In the genomic region with DNA sequence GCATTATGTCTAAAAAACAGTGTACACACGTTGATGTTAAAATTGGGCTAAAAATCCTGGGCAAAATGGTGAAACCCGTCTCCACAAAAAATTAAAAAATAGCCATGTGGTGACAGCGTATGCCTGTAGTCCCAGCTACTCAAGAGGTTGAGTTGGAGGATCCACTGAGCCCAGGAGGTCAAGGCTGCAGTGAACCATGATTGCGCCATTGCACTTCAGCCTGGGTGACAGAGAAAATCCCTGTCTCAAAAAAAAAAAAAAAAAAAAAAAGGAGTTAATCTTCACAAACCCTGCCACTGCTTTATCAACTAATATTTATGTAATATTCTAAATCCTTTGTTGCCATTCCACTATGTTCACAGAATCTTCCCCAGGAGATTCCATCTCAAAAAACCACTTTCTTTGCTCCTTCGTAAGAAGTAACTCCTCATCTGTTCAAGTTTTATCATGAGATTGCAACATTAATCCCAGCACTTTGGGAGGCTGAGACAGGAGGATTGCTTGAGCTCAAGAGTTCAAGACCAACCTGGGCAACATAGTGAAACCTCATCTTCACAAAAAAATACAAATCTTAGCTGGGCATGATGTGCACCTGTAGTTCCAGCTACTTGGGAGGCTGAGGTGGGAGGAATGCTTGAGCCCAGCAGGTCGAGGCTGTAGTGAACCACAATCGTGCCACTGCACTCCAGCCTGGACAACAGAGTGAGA, we compare ENCODE assay signal across 19 cellular contexts.
"Had no signal": no experiment of that assay in that cellular context is flagged by ENCODE, and none has a peak within 500 bp of the region (broad histone marks: within the 10 kb centered on the region; RNA-seq: fewer than 3 reads in every experiment).

No MANE protein-coding gene starts in this region.

- H3K4me3 ChIP-seq: coronary artery, right lobe of liver, smooth muscle cell, stomach, upper lobe of left lung had no signal

- ATAC-seq: activated T-helper 17 cell treated with anti-CD3 and anti-CD28 coated beads, Interleukin-2, amount 50 U/mL, for 72 hours; left lobe of liver; right lobe of liver; stimulated activated effector memory CD8-positive, alpha-beta T cell treated with anti-CD3 and anti-CD28 coated beads, Interleukin-12 subunit alpha, Interleukin-12 subunit beta, amount 100 ng/mL, for 72 hours had no signal

- H3K27me3 ChIP-seq: right lobe of liver, stomach, upper lobe of left lung had no signal

- H3K4me3 Mint-ChIP-seq: activated CD4-positive, alpha-beta memory T cell treated with anti-CD3 and anti-CD28 coated beads, Interleukin-2, amount 10 ng/mL, durations not matched to agents 7 days and 5 days; activated T-helper 17 cell treated with anti-CD3 and anti-CD28 coated beads, Interleukin-2, amount 50 U/mL, for 72 hours; central memory CD8-positive, alpha-beta T cell; stimulated activated effector memory CD8-positive, alpha-beta T cell treated with anti-CD3 and anti-CD28 coated beads, Interleukin-12 subunit alpha, Interleukin-12 subunit beta, amount 100 ng/mL, for 72 hours had no signal

- H3K9me3 ChIP-seq: right lobe of liver, stomach, upper lobe of left lung had no signal

- H3K27ac Mint-ChIP-seq: activated CD4-positive, alpha-beta memory T cell treated with anti-CD3 and anti-CD28 coated beads, Interleukin-2, amount 10 ng/mL, durations not matched to agents 7 days and 5 days; activated T-helper 17 cell treated with anti-CD3 and anti-CD28 coated beads, Interleukin-2, amount 50 U/mL, for 72 hours; stimulated activated effector memory CD8-positive, alpha-beta T cell treated with anti-CD3 and anti-CD28 coated beads, Interleukin-12 subunit alpha, Interleukin-12 subunit beta, amount 100 ng/mL, for 72 hours had no signal

- H3K36me3 ChIP-seq: right lobe of liver, stomach, upper lobe of left lung had no signal

- H3K4me2 ChIP-seq: smooth muscle cell had no signal

- H3K27me3 Mint-ChIP-seq: activated T-helper 17 cell treated with anti-CD3 and anti-CD28 coated beads, Interleukin-2, amount 50 U/mL, for 72 hours; central memory CD8-positive, alpha-beta T cell had no signal

- H3K27ac ChIP-seq: coronary artery, stomach, upper lobe of left lung had no signal

- DNase-seq: activated CD4-positive, alpha-beta memory T cell treated with anti-CD3 and anti-CD28 coated beads, Interleukin-2, amount 10 ng/mL, durations not matched to agents 7 days and 5 days; activated CD4-positive, alpha-beta T cell treated with anti-CD3 and anti-CD28 coated beads for 48 hours; activated CD4-positive, CD25-positive, alpha-beta regulatory T cell; activated naive CD4-positive, alpha-beta T cell treated with Interleukin-2 at 50 U/mL for 16 hours; activated T-cell treated with anti-CD3 and anti-CD28 coated beads, Interleukin-2, amount 50 U/mL, for 1 hour; aorta; head of caudate nucleus; kidney; midbrain; stimulated activated CD4-positive, alpha-beta T cell treated with anti-CD3 and anti-CD28 coated beads, Interleukin-4, amount 100 ng/mL, for 1 hour; stomach; upper lobe of left lung had no signal

- H3K9me3 Mint-ChIP-seq: activated CD4-positive, alpha-beta memory T cell treated with anti-CD3 and anti-CD28 coated beads, Interleukin-2, amount 10 ng/mL, durations not matched to agents 7 days and 5 days; activated T-helper 17 cell treated with anti-CD3 and anti-CD28 coated beads, Interleukin-2, amount 50 U/mL, for 72 hours; central memory CD8-positive, alpha-beta T cell; stimulated activated effector memory CD8-positive, alpha-beta T cell treated with anti-CD3 and anti-CD28 coated beads, Interleukin-12 subunit alpha, Interleukin-12 subunit beta, amount 100 ng/mL, for 72 hours had no signal
